ENCODE assay signal across 1 cellular context in genomic region chr4:109990307-109991257, GRCh38.
A peak's percentile ranks its signal among the peaks of the same experiment; 100 is the strongest.
TF ChIP-seq lines count a peak whose summit lies in the region.

No MANE protein-coding gene starts in this region.

TF ChIP-seq in GM12878, 131 proteins besides CTCF, POLR2A, EP300 and RAD21 (continued from another document):
- no peak for TF ChIP-seq CEBPZ (IDR thresholded peaks at IDR 0.05; ENCODE audit: low read depth, low read length)
- no peak for TF ChIP-seq GABPA (IDR thresholded peaks at IDR 0.05; ENCODE audit: low read depth)
- TF ChIP-seq TCF3 (IDR thresholded peaks at IDR 0.05; ENCODE audit: borderline replicate concordance, insufficient read depth, low read depth, low read length): peak; percentile 88
- TF ChIP-seq MEF2A (IDR thresholded peaks at IDR 0.05; ENCODE audit: insufficient read depth, low read depth, low read length): peak; percentile 63; the same call in 1 of the 2 replicates
- TF ChIP-seq ZNF207 (IDR thresholded peaks at IDR 0.05; ENCODE audit: borderline replicate concordance): no peak; the same call in 1 of the 2 replicates
- no peak for TF ChIP-seq PBX3 (IDR thresholded peaks at IDR 0.05; ENCODE audit: insufficient replicate concordance, low read depth, low read length)
- peak; percentile 58 for TF ChIP-seq YY1 (IDR thresholded peaks at IDR 0.05; ENCODE audit: low read depth, low read length)
- TF ChIP-seq STAT1 (conservative IDR thresholded peaks at IDR 0.05): no peak
- peak; percentile 97 for TF ChIP-seq IKZF1 (conservative IDR thresholded peaks at IDR 0.05)
- TF ChIP-seq MAX (IDR thresholded peaks at IDR 0.05; ENCODE audit: low read depth, low read length): peak; percentile 44; the same call in 1 of the 2 replicates
- no peak for TF ChIP-seq RFX5 (IDR thresholded peaks at IDR 0.05; ENCODE audit: low read depth, low read length)
- no peak for TF ChIP-seq POLR2AphosphoS5 (IDR thresholded peaks at IDR 0.05; ENCODE audit: low read length)
- no peak for TF ChIP-seq FOXK2 (IDR thresholded peaks at IDR 0.05)
- TF ChIP-seq MXI1 (IDR thresholded peaks at IDR 0.05; ENCODE audit: low read depth, low read length): 0 out of 2 replicates have a peak, but pooled peaks have one; percentile 33
- peak; percentile 86 for TF ChIP-seq FOXM1 (IDR thresholded peaks at IDR 0.05; ENCODE audit: low read depth, low read length)
